9 cellular contexts compared by ENCODE assay signal in genomic region chr20:33415948-33416347, GRCh38. TPM values are rescaled to one million over a fixed set of nuclear protein-coding genes. Genes with fewer than 3 reads are reported as not detected.
DNase-seq lines count a peak whose midpoint lies in the region; ATAC-seq and TF ChIP-seq lines count a peak whose summit lies in the region.
"Had no signal": no experiment of that assay in that cellular context is flagged by ENCODE, and none has a peak within 500 bp of the region (broad histone marks: within the 10 kb centered on the region; RNA-seq: fewer than 3 reads in every experiment).

No MANE protein-coding gene starts in this region.

- ATAC-seq in GM21717 (IDR thresholded peaks at IDR 0.05; ENCODE audit: unreplicated experiment): no peak
- ATAC-seq in HG03135 (IDR thresholded peaks at IDR 0.05; ENCODE audit: unreplicated experiment): no peak

- TF ChIP-seq CTCF in neural cell (IDR thresholded peaks at IDR 0.05; ENCODE audit: poor library complexity, severe bottlenecking): peak; percentile 14

- CTCF ChIA-PET in CD4-positive, alpha-beta memory T cell (lab: Charles Lee; ENCODE audit: partially characterized antibody): no interaction called here

- H3K36me3 Mint-ChIP-seq in CD4-positive, alpha-beta memory T cell: peaks cover 6 to 12% of the 10 kb centered on the region in 2 donors

- intact Hi-C loops in CD4-positive, alpha-beta memory T cell (cut with micrococcal nuclease): no loop called here

- no peak for TF ChIP-seq POLR2A in erythroblast (IDR thresholded peaks at IDR 0.05; ENCODE audit: low read length)

- no peaks in the 10 kb centered on the region for H3K27me3 Mint-ChIP-seq in CD4-positive, alpha-beta memory T cell

- no peak for TF ChIP-seq RAD21 in neural cell (conservative IDR thresholded peaks at IDR 0.05)

- no peak overlapping the region for H2AFZ ChIP-seq in neural cell (ENCODE audit: low read depth, low read length)

- no peaks in the 10 kb centered on the region for H3K79me2 ChIP-seq in neural cell (replicated peaks; ENCODE audit: insufficient read depth, low read length)

- no peaks in the 10 kb centered on the region for H3F3A ChIP-seq in neural cell (ENCODE audit: insufficient read depth, low read length, poor library complexity, severe bottlenecking)

- H3K27ac Mint-ChIP-seq in CD4-positive, alpha-beta memory T cell: no peak overlapping the region

- H3K9ac ChIP-seq in neural cell (ENCODE audit: low read length): no peak overlapping the region

- POLR2A ChIA-PET in CD4-positive, alpha-beta memory T cell (lab: Charles Lee; ENCODE audit: partially characterized antibody): no interaction called here

- H3K9me3 Mint-ChIP-seq in CD4-positive, alpha-beta memory T cell: no peaks in the 10 kb centered on the region

- peaks cover 0 to 3% (median 3%) of the 10 kb centered on the region in 4 donors for H3K4me1 Mint-ChIP-seq in CD4-positive, alpha-beta memory T cell

- H4K20me1 ChIP-seq in neural cell (ENCODE audit: insufficient read depth): no peaks in the 10 kb centered on the region

- H3K9me3 ChIP-seq in neural cell (ENCODE audit: low read length): no peaks in the 10 kb centered on the region
- no peaks in the 10 kb centered on the region for H3K9me3 ChIP-seq in CD4-positive, alpha-beta memory T cell (ENCODE audit: control insufficient read depth in 1 of 2, low read length in 2 of 2)

- no peaks in the 10 kb centered on the region for H3K36me3 ChIP-seq in neural cell (ENCODE audit: insufficient read depth, low read length)
- peaks cover 3% of the 10 kb centered on the region for H3K36me3 ChIP-seq in CD4-positive, alpha-beta memory T cell (ENCODE audit: insufficient read depth, low read length)

- H3K4me2 ChIP-seq in neural cell (ENCODE audit: low read length): no peak overlapping the region

- no peak overlapping the region for H3K27ac ChIP-seq in neural cell (ENCODE audit: low read length)
- H3K27ac ChIP-seq in CD4-positive, alpha-beta memory T cell (ENCODE audit: low read depth, low read length): no peak overlapping the region
- H3K27ac ChIP-seq: skin epidermis had no signal

- H3K9me2 ChIP-seq in neural cell (ENCODE audit: insufficient read depth, low read length): no peaks in the 10 kb centered on the region

- no peak for TF ChIP-seq EP300 in neural cell (conservative IDR thresholded peaks at IDR 0.05; ENCODE audit: poor library complexity, severe bottlenecking)

- peak; percentile 6 to 32 for DNase-seq in NCI-H446 (lab: John Stamatoyannopoulos, UW)
- no peak for DNase-seq in NCI-H446 treated with DMSO at 0.1 percent for 48 hours (lab: John Stamatoyannopoulos, UW)
- DNase-seq in NCI-H82 treated with DMSO at 0.1 percent for 48 hours (lab: John Stamatoyannopoulos, UW; ENCODE audit: unreplicated experiment): peak; percentile 10
- peak; percentile 33 to 47 for DNase-seq in erythroblast (lab: John Stamatoyannopoulos, UW)
- no peak for DNase-seq in CD4-positive, alpha-beta memory T cell

- no peaks in the 10 kb centered on the region for H3K4me1 ChIP-seq in CD4-positive, alpha-beta memory T cell (ENCODE audit: insufficient read depth, low read length)

- H3K4me3 Mint-ChIP-seq in CD4-positive, alpha-beta memory T cell: no peak overlapping the region

- H3K27me3 ChIP-seq in neural cell (ENCODE audit: insufficient read depth, low read depth, low read length): no peaks in the 10 kb centered on the region
- H3K27me3 ChIP-seq in CD4-positive, alpha-beta memory T cell (ENCODE audit: insufficient read depth, low read length): no peaks in the 10 kb centered on the region

- H3K4me3 ChIP-seq in neural cell (ENCODE audit: low read length): no peak overlapping the region
- no peak overlapping the region for H3K4me3 ChIP-seq in CD4-positive, alpha-beta memory T cell (ENCODE audit: low read length in 2 of 2)
- H3K4me3 ChIP-seq: skin epidermis had no signal

TF ChIP-seq in neural cell, 6 proteins besides CTCF, POLR2A, EP300 and RAD21:
- TF ChIP-seq, protein P1, sequence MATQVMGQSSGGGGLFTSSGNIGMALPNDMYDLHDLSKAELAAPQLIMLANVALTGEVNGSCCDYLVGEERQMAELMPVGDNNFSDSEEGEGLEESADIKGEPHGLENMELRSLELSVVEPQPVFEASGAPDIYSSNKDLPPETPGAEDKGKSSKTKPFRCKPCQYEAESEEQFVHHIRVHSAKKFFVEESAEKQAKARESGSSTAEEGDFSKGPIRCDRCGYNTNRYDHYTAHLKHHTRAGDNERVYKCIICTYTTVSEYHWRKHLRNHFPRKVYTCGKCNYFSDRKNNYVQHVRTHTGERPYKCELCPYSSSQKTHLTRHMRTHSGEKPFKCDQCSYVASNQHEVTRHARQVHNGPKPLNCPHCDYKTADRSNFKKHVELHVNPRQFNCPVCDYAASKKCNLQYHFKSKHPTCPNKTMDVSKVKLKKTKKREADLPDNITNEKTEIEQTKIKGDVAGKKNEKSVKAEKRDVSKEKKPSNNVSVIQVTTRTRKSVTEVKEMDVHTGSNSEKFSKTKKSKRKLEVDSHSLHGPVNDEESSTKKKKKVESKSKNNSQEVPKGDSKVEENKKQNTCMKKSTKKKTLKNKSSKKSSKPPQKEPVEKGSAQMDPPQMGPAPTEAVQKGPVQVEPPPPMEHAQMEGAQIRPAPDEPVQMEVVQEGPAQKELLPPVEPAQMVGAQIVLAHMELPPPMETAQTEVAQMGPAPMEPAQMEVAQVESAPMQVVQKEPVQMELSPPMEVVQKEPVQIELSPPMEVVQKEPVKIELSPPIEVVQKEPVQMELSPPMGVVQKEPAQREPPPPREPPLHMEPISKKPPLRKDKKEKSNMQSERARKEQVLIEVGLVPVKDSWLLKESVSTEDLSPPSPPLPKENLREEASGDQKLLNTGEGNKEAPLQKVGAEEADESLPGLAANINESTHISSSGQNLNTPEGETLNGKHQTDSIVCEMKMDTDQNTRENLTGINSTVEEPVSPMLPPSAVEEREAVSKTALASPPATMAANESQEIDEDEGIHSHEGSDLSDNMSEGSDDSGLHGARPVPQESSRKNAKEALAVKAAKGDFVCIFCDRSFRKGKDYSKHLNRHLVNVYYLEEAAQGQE (IDR thresholded peaks at IDR 0.05; ENCODE audit: borderline replicate concordance): no peak
- TF ChIP-seq MXI1 (conservative IDR thresholded peaks at IDR 0.05; ENCODE audit: poor library complexity, severe bottlenecking): no peak
- no peak for TF ChIP-seq TAF1 (IDR thresholded peaks at IDR 0.05; ENCODE audit: low read depth)
- no peak for TF ChIP-seq POLR2AphosphoS5 (IDR thresholded peaks at IDR 0.05)
- TF ChIP-seq EZH2 (IDR thresholded peaks at IDR 0.05; ENCODE audit: borderline replicate concordance, insufficient read depth, low read length, poor library complexity, severe bottlenecking): no peak

RNA-seq across cellular contexts. Expression of gene CDK5RAP1, which starts 14.6 kb away (rescaled TPM):
- 47.2 and 52.5 TPM in 2 replicates for polyA plus RNA-seq in neural cell
- polyA minus RNA-seq in neural cell: 37.5 and 40.9 TPM in 2 replicates
- total RNA-seq in CD4-positive, alpha-beta memory T cell: 10 to 100 TPM; 50.9 to 51.8 TPM
- polyA plus RNA-seq in CD4-positive, alpha-beta memory T cell: 10 to 100 TPM; 39.8 to 41.8 TPM

RNA-seq across cellular contexts. Expression of gene SNTA1, which starts 27.6 kb away (rescaled TPM):
- 7.2 and 8.6 TPM in 2 replicates for polyA plus RNA-seq in neural cell
- polyA minus RNA-seq in neural cell: 5.7 and 7.3 TPM in 2 replicates
- total RNA-seq in CD4-positive, alpha-beta memory T cell: 1 to 10 TPM; 5.1 to 5.7 TPM
- polyA plus RNA-seq in CD4-positive, alpha-beta memory T cell: 1 to 10 TPM; 7.2 to 9.2 TPM

Comparison
In these comparisons a context has a peak if more than half of its experiments do, and no peak if none do; other contexts are left out.
1. DNase-seq: peak in NCI-H446 (2 of 2), NCI-H82 treated with DMSO at 0.1 percent for 48 hours (single experiment) and erythroblast (2 of 2); none in NCI-H446 treated with DMSO at 0.1 percent for 48 hours (single experiment) and CD4-positive, alpha-beta memory T cell (0 of 5).